In the genomic region with DNA sequence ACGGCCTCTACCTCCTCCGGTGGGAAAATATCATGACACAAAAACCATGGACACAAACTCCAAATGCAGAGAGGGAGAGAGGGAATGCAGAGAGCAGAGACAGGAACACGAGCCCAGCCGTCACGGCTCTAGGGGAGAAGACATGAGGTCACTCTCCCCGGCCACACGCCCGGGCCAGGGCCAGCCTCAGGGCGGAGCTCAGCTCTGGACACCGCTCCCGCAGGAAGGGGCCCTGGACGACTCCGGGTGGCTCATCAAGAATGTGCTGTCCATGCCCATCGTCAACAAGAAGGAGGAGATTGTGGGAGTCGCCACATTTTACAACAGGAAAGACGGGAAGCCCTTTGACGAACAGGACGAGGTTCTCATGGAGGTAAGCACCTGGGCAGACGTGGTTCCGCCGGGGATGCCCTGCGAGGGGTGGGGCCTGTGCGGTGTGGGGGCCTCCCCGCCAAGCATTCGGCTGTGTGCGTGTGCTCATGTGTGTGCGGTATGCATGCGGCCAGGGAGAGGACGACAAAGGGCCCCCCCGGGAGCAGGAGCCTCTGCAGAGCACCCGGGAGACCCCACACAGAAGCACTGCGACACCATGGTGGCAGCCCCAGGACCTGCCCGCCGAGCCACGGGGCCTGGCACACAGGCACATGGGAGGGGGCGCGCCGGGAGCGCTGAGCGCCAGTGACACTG, we compare ENCODE assay signal across 27 cellular contexts. TPM values are rescaled to one million over a fixed set of nuclear protein-coding genes. Genes with fewer than 3 reads are reported as not detected.
DNase-seq lines count a peak whose midpoint lies in the region; ATAC-seq and TF ChIP-seq lines count a peak whose summit lies in the region.
"Had no signal": no experiment of that assay in that cellular context is flagged by ENCODE, and none has a peak within 500 bp of the region (broad histone marks: within the 10 kb centered on the region; RNA-seq: fewer than 3 reads in every experiment).

No MANE protein-coding gene starts in this region.

- H3K4me3 ChIP-seq in heart left ventricle (no peak overlapping the region), right cardiac atrium (ENCODE audit: low read length) (no peak overlapping the region), aorta (ENCODE audit: low read length in 2 of 2) (no peak overlapping the region)
- H3K4me3 ChIP-seq: esophagus muscularis mucosa, gastroesophageal sphincter, SJCRH30, upper lobe of right lung had no signal

- WGBS in heart left ventricle, 4 donors = 64 to 70% (median 66%) methylated on average over 35 to 40 of the region's 40 CpGs
- WGBS in right cardiac atrium = 72% methylated on average over 40 of the region's 40 CpGs
- WGBS in aorta, 2 donors = 69 to 71% methylated on average over 38 to 40 of the region's 40 CpGs

- peak in 3 of 5 donors; percentile 23 to 52 (median 25) for DNase-seq in heart left ventricle
- no peak for DNase-seq in cardiac septum (ENCODE audit: low spot score)
- DNase-seq in right cardiac atrium = peak in 2 of 3 donors; percentile 19 to 60
- peak; percentile 32 to 73 for DNase-seq in aorta
- DNase-seq in effector CD8-positive, alpha-beta T cell (lab: John Stamatoyannopoulos, UW) = no peak
- DNase-seq: activated CD4-positive, alpha-beta T cell treated with anti-CD3 and anti-CD28 coated beads for 36 hours; activated T-cell treated with anti-CD3 and anti-CD28 coated beads, Interleukin-2, amount 50 U/mL, for 4 hours; Caco-2; cerebellar nuclear complex; effector memory CD8-positive, alpha-beta T cell; Karpas-422; left cardiac atrium; midbrain; MV-4-11; NCI-H1694; NCI-H82; SJCRH30; upper lobe of right lung had no signal

- no peak overlapping the region for H3K27ac ChIP-seq in heart left ventricle
- H3K27ac ChIP-seq in right cardiac atrium (ENCODE audit: low read length) = no peak overlapping the region
- H3K27ac ChIP-seq in aorta (ENCODE audit: low read depth in 1 of 2, low read length in 2 of 2) = no peak overlapping the region
- H3K27ac ChIP-seq: esophagus muscularis mucosa, gastroesophageal sphincter, SJCRH30, upper lobe of right lung had no signal

- TF ChIP-seq POLR2A in heart left ventricle (IDR thresholded peaks at IDR 0.05) = no peak

- H3K27me3 Mint-ChIP-seq in nephron (ENCODE audit: low read depth) = peaks cover 5% of the 10 kb centered on the region
- H3K27me3 Mint-ChIP-seq: activated CD4-positive, alpha-beta T cell treated with anti-CD3 and anti-CD28 coated beads for 36 hours; activated naive CD4-positive, alpha-beta T cell treated with anti-CD3 and anti-CD28 coated beads, Interleukin-2, amount 50 U/mL, for 24 hours had no signal

- no peaks in the 10 kb centered on the region for H3K9me3 ChIP-seq in heart left ventricle
- no peaks in the 10 kb centered on the region for H3K9me3 ChIP-seq in right cardiac atrium (ENCODE audit: control insufficient read depth, low read length)
- no peaks in the 10 kb centered on the region for H3K9me3 ChIP-seq in aorta (ENCODE audit: control insufficient read depth, low read length)
- H3K9me3 ChIP-seq: Caco-2, esophagus muscularis mucosa, gastroesophageal sphincter, SJCRH30, upper lobe of right lung had no signal

- H3K36me3 ChIP-seq in heart left ventricle (no peaks in the 10 kb centered on the region), aorta (ENCODE audit: control insufficient read depth in 1 of 2, insufficient read depth in 2 of 2, low read length in 1 of 2) (no peaks in the 10 kb centered on the region)
- H3K36me3 ChIP-seq: esophagus muscularis mucosa, gastroesophageal sphincter, SJCRH30, upper lobe of right lung had no signal

- H3K9me3 Mint-ChIP-seq in nephron = no peaks in the 10 kb centered on the region
- H3K9me3 Mint-ChIP-seq: activated T-cell treated with anti-CD3 and anti-CD28 coated beads, Interleukin-2, amount 50 U/mL, for 4 hours; effector memory CD8-positive, alpha-beta T cell had no signal

- TF ChIP-seq CTCF in heart left ventricle (IDR thresholded peaks at IDR 0.05) (no peak), nephron (IDR thresholded peaks at IDR 0.05; ENCODE audit: unreplicated experiment in 3 of 3) (no peak)

- H3K36me3 Mint-ChIP-seq in nephron (ENCODE audit: low read depth) = peaks cover 12% of the 10 kb centered on the region
- H3K36me3 Mint-ChIP-seq: activated naive CD4-positive, alpha-beta T cell treated with anti-CD3 and anti-CD28 coated beads, Interleukin-2, amount 50 U/mL, for 24 hours had no signal

- peak overlapping the region; percentile 15 to 41 (median 38) for H3K4me3 Mint-ChIP-seq in nephron
- H3K4me3 Mint-ChIP-seq: activated CD4-positive, alpha-beta T cell treated with anti-CD3 and anti-CD28 coated beads for 36 hours; activated naive CD4-positive, alpha-beta T cell treated with anti-CD3 and anti-CD28 coated beads, Interleukin-2, amount 50 U/mL, for 24 hours; activated T-cell treated with anti-CD3 and anti-CD28 coated beads, Interleukin-2, amount 50 U/mL, for 4 hours; effector memory CD8-positive, alpha-beta T cell; T-helper 1 cell treated with Interleukin-12 subunit alpha and Interleukin-12 subunit beta and Interleukin-4 antibody, amounts not matched to agents 30 μg/mL and 1 μg/mL, for 36 hours had no signal

- H3K4me1 ChIP-seq in heart left ventricle (no peaks in the 10 kb centered on the region), right cardiac atrium (ENCODE audit: control insufficient read depth, insufficient read depth, low read length) (no peaks in the 10 kb centered on the region), aorta (ENCODE audit: control insufficient read depth in 1 of 2, insufficient read depth in 2 of 2, low read length in 2 of 2) (no peaks in the 10 kb centered on the region)
- H3K4me1 ChIP-seq: Caco-2, esophagus muscularis mucosa, gastroesophageal sphincter, SJCRH30, upper lobe of right lung had no signal

- H3K27me3 ChIP-seq in heart left ventricle (peaks cover 0 to under 1% (median 0%) of the 10 kb centered on the region in 9 donors), right cardiac atrium (ENCODE audit: control insufficient read depth, insufficient read depth) (no peaks in the 10 kb centered on the region), aorta (ENCODE audit: control insufficient read depth in 1 of 2, insufficient read depth in 2 of 2, low read length in 1 of 2) (no peaks in the 10 kb centered on the region)
- H3K27me3 ChIP-seq: SJCRH30 had no signal

- intact Hi-C loops in heart left ventricle (cut with DNase I) = no loop called here
- intact Hi-C loops in cardiac septum (cut with DNase I) = no loop called here
- intact Hi-C loops in right cardiac atrium (cut with DNase I) = no loop called here
- intact Hi-C loops in aorta (cut with DNase I) = no loop called here

- ATAC-seq in heart left ventricle (no peak), right cardiac atrium (no peak), aorta (ENCODE audit: low FRiP score) (no peak), HG03175 (IDR thresholded peaks at IDR 0.05; ENCODE audit: unreplicated experiment) (no peak), GM18520 (IDR thresholded peaks at IDR 0.05; ENCODE audit: unreplicated experiment) (no peak)
- ATAC-seq: activated CD4-positive, alpha-beta T cell treated with anti-CD3 and anti-CD28 coated beads for 36 hours; activated T-cell treated with anti-CD3 and anti-CD28 coated beads, Interleukin-2, amount 50 U/mL, for 4 hours; effector memory CD8-positive, alpha-beta T cell; gastroesophageal sphincter; upper lobe of right lung had no signal

- H3K4me1 Mint-ChIP-seq in nephron = peaks cover 4% of the 10 kb centered on the region
- H3K4me1 Mint-ChIP-seq: activated CD4-positive, alpha-beta T cell treated with anti-CD3 and anti-CD28 coated beads for 36 hours had no signal

- peak overlapping the region in 1 of 3 experiments; percentile 76 for H3K27ac Mint-ChIP-seq in nephron
- H3K27ac Mint-ChIP-seq: activated CD4-positive, alpha-beta T cell treated with anti-CD3 and anti-CD28 coated beads for 36 hours; activated naive CD4-positive, alpha-beta T cell treated with anti-CD3 and anti-CD28 coated beads, Interleukin-2, amount 50 U/mL, for 24 hours; effector memory CD8-positive, alpha-beta T cell; progenitor cell of endocrine pancreas; T-helper 1 cell treated with Interleukin-12 subunit alpha and Interleukin-12 subunit beta and Interleukin-4 antibody, amounts not matched to agents 30 μg/mL and 1 μg/mL, for 36 hours had no signal

RNA-seq across cellular contexts. Expression of a gene that starts 17.3 kb away (rescaled TPM):
- total RNA-seq in heart left ventricle (100 to 1,000 TPM; 210 to 906 (median 800) TPM), cardiac septum (734 TPM), right cardiac atrium (100 to 1,000 TPM; 689 to 911 (median 734) TPM), aorta (100 to 1,000 TPM; 152 to 162 TPM)
- polyA plus RNA-seq in heart left ventricle (1,000 to 10,000 TPM in 1 of 2 donors, 100 to 1,000 TPM in 1; 552 to 2,413 TPM), right cardiac atrium (1,352 TPM), aorta (100 to 1,000 TPM; 492 to 599 TPM)

RNA-seq across cellular contexts. Expression of a gene that starts 17.5 kb away (rescaled TPM):
- 10 to 100 TPM in 2 of 9 donors, 1 to 10 TPM in 7; 1.4 to 12.9 (median 5.6) TPM for total RNA-seq in heart left ventricle
- polyA plus RNA-seq in heart left ventricle = 1 to 10 TPM; 2.0 to 4.4 TPM
- total RNA-seq in cardiac septum = 6.5 TPM
- total RNA-seq in right cardiac atrium = 1 to 10 TPM; 4.0 to 6.0 (median 4.7) TPM
- polyA plus RNA-seq in right cardiac atrium = 3.8 TPM
- total RNA-seq in aorta = 10 to 100 TPM in 1 of 2 donors, 1 to 10 TPM in 1; 5.7 to 11.5 TPM
- polyA plus RNA-seq in aorta = 10 to 100 TPM; 15.4 to 19.8 TPM

RNA-seq across cellular contexts. Expression of a gene that starts 31.4 kb away (rescaled TPM):
- total RNA-seq in heart left ventricle (1 to 10 TPM in 8 of 9 donors, under 1 TPM in 1; 0.98 to 8.4 (median 3.6) TPM), cardiac septum (4.8 TPM), right cardiac atrium (1 to 10 TPM; 6.8 to 7.5 (median 7.0) TPM), aorta (1 to 10 TPM; 1.9 to 2.4 TPM)
- polyA plus RNA-seq in heart left ventricle (1 to 10 TPM in 1 of 2 donors, under 1 TPM in 1; 0.61 to 1.9 TPM), right cardiac atrium (3.6 TPM), aorta (1 to 10 TPM; 1.1 to 4.0 TPM)
- total RNA-seq: Caco-2, SJCRH30 had no signal

RNA-seq across cellular contexts. Expression of a gene that starts 32.2 kb away (rescaled TPM):
- total RNA-seq in heart left ventricle (10 to 100 TPM in 3 of 9 donors, 1 to 10 TPM in 6; 5.6 to 20.5 (median 8.9) TPM), cardiac septum (12.1 TPM), right cardiac atrium (10 to 100 TPM; 13.7 to 19.5 (median 16.9) TPM), aorta (10 to 100 TPM; 10.8 to 20.0 TPM)
- polyA plus RNA-seq in heart left ventricle (1 to 10 TPM; 5.2 to 9.8 TPM), right cardiac atrium (10.6 TPM), aorta (10 to 100 TPM in 1 of 2 donors, 1 to 10 TPM in 1; 3.0 to 22.9 TPM)
- total RNA-seq: SJCRH30 had no signal
- polyA plus RNA-seq: neural cell had no signal

RNA-seq across cellular contexts. Expression of a gene that starts 48.8 kb away (rescaled TPM):
- total RNA-seq in heart left ventricle (10 to 100 TPM; 16.2 to 45.7 (median 21.8) TPM), cardiac septum (24.3 TPM), right cardiac atrium (10 to 100 TPM; 25.0 to 28.6 (median 26.4) TPM), aorta (10 to 100 TPM; 35.7 to 59.4 TPM)
- polyA plus RNA-seq in heart left ventricle (10 to 100 TPM; 24.7 to 26.6 TPM), right cardiac atrium (30.1 TPM), aorta (10 to 100 TPM; 17.7 to 38.3 TPM)

Comparison
In these comparisons a context has a peak if more than half of its experiments do, and no peak if none do; other contexts are left out.
1. DNase-seq: peak in heart left ventricle (3 of 5), right cardiac atrium (2 of 3) and aorta (2 of 2); none in cardiac septum (single experiment) and effector CD8-positive, alpha-beta T cell (single experiment).